9 cellular contexts compared by ENCODE assay signal in the genomic region with DNA sequence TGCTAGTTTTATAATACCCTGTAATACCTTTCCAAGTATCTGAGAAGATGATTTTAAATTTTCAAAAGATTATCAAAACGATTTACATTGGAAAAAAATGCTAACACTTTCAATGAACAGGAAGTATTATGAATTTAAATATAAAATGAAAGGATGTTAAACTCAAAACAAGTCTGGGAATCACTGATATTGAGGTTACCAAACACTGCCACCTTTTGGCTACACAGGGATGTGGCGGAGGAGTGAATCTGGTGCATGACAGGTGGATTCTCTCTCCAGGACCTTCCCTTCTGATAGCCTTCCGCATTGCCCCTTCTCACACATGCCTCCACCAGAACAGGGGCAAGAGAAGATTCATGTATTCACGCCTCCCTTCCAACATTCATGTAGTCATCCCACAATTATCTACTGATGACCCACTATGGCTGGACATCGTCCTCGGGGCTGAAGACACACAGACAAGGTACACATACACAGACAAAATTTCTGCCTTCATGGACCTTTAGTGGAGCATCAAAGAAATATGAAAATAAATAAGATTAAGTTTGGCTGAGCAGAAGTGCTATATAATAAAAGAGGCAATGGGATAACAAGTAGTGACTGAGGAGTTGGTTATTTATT. TPM values are rescaled to one million over a fixed set of nuclear protein-coding genes. Genes with fewer than 3 reads are reported as not detected.
A peak's percentile ranks its signal among the peaks of the same experiment; 100 is the strongest.
DNase-seq lines count a peak whose midpoint lies in the region; ATAC-seq and TF ChIP-seq lines count a peak whose summit lies in the region.
"Had no signal": no experiment of that assay in that cellular context is flagged by ENCODE, and none has a peak within 500 bp of the region (broad histone marks: within the 10 kb centered on the region; RNA-seq: fewer than 3 reads in every experiment).

No MANE protein-coding gene starts in this region.

- WGBS in prostate gland: 67% methylated on average over 6 of the region's 6 CpGs

- H3K4me1 ChIP-seq in KMS-11 (ENCODE audit: low read depth, poor library complexity, severe bottlenecking): no peaks in the 10 kb centered on the region
- H3K4me1 ChIP-seq in prostate gland (replicated peaks): no peaks in the 10 kb centered on the region
- H3K4me1 ChIP-seq: BLaER1 had no signal

- no peak overlapping the region for H3K4me2 ChIP-seq in KMS-11
- H3K4me2 ChIP-seq: BLaER1 had no signal

- no peaks in the 10 kb centered on the region for H4K20me1 ChIP-seq in KMS-11 (ENCODE audit: insufficient read depth)

- no peaks in the 10 kb centered on the region for H3K79me2 ChIP-seq in KMS-11 (ENCODE audit: insufficient read depth, low read depth)

- H3K27me3 ChIP-seq in KMS-11 (ENCODE audit: insufficient read depth, low read depth) (no peaks in the 10 kb centered on the region), WERI-Rb-1 (ENCODE audit: insufficient read depth, low read depth, severe bottlenecking) (no peaks in the 10 kb centered on the region), prostate gland (replicated peaks; ENCODE audit: insufficient read depth) (no peaks in the 10 kb centered on the region)
- H3K27me3 ChIP-seq: BLaER1 had no signal

- H3K9me3 ChIP-seq in WERI-Rb-1 (ENCODE audit: severe bottlenecking) (no peaks in the 10 kb centered on the region), prostate gland (no peaks in the 10 kb centered on the region)
- H3K9me3 ChIP-seq: BLaER1 had no signal

- ATAC-seq in HG03378 (IDR thresholded peaks at IDR 0.05; ENCODE audit: unreplicated experiment) (no peak), HG03045 (IDR thresholded peaks at IDR 0.05; ENCODE audit: unreplicated experiment) (no peak)

- intact Hi-C loops in prostate gland (cut with DNase I): no loop called here

- TF ChIP-seq CTCF in KMS-11 (conservative IDR thresholded peaks at IDR 0.05; ENCODE audit: low read depth, low read length) (peak; percentile 81), WERI-Rb-1 (IDR thresholded peaks at IDR 0.05; ENCODE audit: low read depth, low read length) (peak; percentile 80), fibroblast of pulmonary artery (IDR thresholded peaks at IDR 0.05; ENCODE audit: low read length, missing control alignments) (peak; percentile 79), prostate gland (IDR thresholded peaks at IDR 0.05) (peak in 3 of 4 experiments; percentile 47 to 51 (median 47))

- TF ChIP-seq POLR2A in prostate gland (IDR thresholded peaks at IDR 0.05): no peak

- H3K27ac ChIP-seq in KMS-11 (no peak overlapping the region), WERI-Rb-1 (no peak overlapping the region), prostate gland (no peak overlapping the region)
- H3K27ac ChIP-seq: BLaER1 had no signal

- no peak overlapping the region for H2AFZ ChIP-seq in KMS-11 (ENCODE audit: low read depth)

- H3K36me3 ChIP-seq in KMS-11 (ENCODE audit: insufficient read depth) (no peaks in the 10 kb centered on the region), WERI-Rb-1 (peaks cover 3% of the 10 kb centered on the region), prostate gland (no peaks in the 10 kb centered on the region)

- H3K9ac ChIP-seq in KMS-11: no peak overlapping the region
- H3K9ac ChIP-seq: BLaER1 had no signal

- no peak overlapping the region for H3K4me3 ChIP-seq in KMS-11 (IDR thresholded peaks at IDR 0.05; ENCODE audit: insufficient read depth, low read depth, low read length)
- no peak overlapping the region for H3K4me3 ChIP-seq in WERI-Rb-1 (ENCODE audit: low read depth, low read length)
- H3K4me3 ChIP-seq in fibroblast of pulmonary artery (replicated peaks; ENCODE audit: low read depth, low read length): no peak overlapping the region
- no peak overlapping the region for H3K4me3 ChIP-seq in prostate gland
- H3K4me3 ChIP-seq: BLaER1 had no signal

- DNase-seq in NCI-H1092 treated with DMSO at 0.1 percent for 48 hours (lab: John Stamatoyannopoulos, UW): peak; percentile 7
- DNase-seq in NCI-H1092 (lab: John Stamatoyannopoulos, UW): no peak
- DNase-seq in WERI-Rb-1: peak; percentile 38
- peak; percentile 62 for DNase-seq in fibroblast of pulmonary artery (ENCODE audit: low read depth)
- no peak for DNase-seq in prostate gland (ENCODE audit: low spot score)

RNA-seq across cellular contexts. Expression of gene ATG16L2, which starts 34.7 kb away (rescaled TPM):
- total RNA-seq in prostate gland: 10 to 100 TPM; 27.5 to 29.7 TPM

RNA-seq across cellular contexts. Expression of gene STARD10, which starts 55.1 kb away (rescaled TPM):
- 100 to 1,000 TPM; 132 to 208 TPM for total RNA-seq in prostate gland

Comparison
In these comparisons a context has a peak if more than half of its experiments do, and no peak if none do; other contexts are left out.
1. DNase-seq: peak in NCI-H1092 treated with DMSO at 0.1 percent for 48 hours (single experiment), WERI-Rb-1 (single experiment) and fibroblast of pulmonary artery (single experiment); none in NCI-H1092 (single experiment) and prostate gland (single experiment).
2. Peak in every context shown above with its lines, with median percentiles within 50 percentile points of each other: CTCF ChIP-seq.